Comparison of ENCODE assay signal across 2 cellular contexts in the genomic region with DNA sequence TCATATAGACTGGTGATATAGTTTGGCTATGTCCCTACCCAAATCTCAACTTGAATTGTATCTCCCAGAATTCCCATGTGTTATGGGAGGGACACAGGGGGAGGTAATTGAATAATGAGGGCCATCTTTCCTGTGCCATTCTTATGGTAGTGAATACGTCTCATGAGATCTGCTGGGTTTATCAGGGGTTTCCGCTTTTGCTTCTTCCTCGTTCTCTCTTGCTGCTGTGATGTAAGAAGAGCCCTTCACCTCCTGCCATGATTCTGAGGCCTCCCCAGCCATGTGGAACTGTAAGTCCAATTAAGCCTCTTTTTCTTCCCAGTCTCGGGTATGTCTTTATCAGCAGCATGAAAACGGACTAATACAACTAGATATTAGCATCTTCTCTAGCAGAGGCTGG. TPM values are rescaled to one million over a fixed set of nuclear protein-coding genes. Genes with fewer than 3 reads are reported as not detected.
"Had no signal": no experiment of that assay in that cellular context is flagged by ENCODE, and none has a peak within 500 bp of the region (broad histone marks: within the 10 kb centered on the region; RNA-seq: fewer than 3 reads in every experiment).

No MANE protein-coding gene starts in this region.

RNA-seq across cellular contexts. Expression of a gene that starts 21.3 kb away (rescaled TPM):
- total RNA-seq: natural killer cell; natural killer cell treated with Interleukin-12 subunit alpha and Interleukin-12 subunit beta and Interleukin-15 and Interleukin-18, amount 100 ng/mL, for 72 hours had no signal
